ENCODE assay signal across 20 cellular contexts in the genomic region with DNA sequence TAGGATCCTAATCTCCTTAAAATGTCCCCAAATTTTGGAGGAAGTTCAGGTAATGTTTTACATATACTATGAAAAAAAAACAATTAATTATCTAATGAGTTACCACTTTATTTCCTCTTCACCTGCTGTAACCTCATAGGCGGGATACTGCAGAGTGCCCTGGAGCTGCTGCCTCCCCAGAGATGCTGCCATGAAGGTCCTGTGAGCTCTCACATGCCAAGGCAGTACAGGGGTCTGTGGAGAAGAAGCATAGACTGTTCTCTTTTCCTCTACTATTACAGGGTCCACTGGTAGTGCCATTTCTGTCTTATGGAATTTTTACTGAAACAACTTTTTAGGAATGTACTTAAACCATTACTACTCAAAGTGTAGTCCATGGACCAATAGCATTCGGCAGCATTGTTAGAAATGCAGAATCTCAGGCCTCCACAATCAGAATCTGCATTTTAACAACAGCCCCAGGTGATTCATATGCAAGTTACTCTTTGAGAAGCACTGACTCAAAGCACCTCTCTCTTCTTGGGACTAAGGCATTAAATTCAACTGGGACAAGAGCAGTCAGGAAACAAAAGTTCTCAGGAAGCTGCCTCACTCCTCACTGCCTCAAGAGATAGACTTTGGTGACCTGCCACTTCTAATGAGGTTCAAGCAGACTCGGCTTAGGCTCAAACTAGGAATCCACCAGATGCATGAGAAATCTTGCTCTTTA. TPM values are rescaled to one million over a fixed set of nuclear protein-coding genes. Genes with fewer than 3 reads are reported as not detected.
DNase-seq lines count a peak whose midpoint lies in the region; ATAC-seq and TF ChIP-seq lines count a peak whose summit lies in the region.
"Had no signal": no experiment of that assay in that cellular context is flagged by ENCODE, and none has a peak within 500 bp of the region (broad histone marks: within the 10 kb centered on the region; RNA-seq: fewer than 3 reads in every experiment).

No MANE protein-coding gene starts in this region.

- H2AFZ ChIP-seq in H9 (ENCODE audit: low read length) = no peak overlapping the region

- H3K56ac ChIP-seq in H9 (ENCODE audit: insufficient read length, low read depth, low read length) (no peak overlapping the region), mesendoderm (ENCODE audit: low read length) (no peak overlapping the region)

- no peaks in the 10 kb centered on the region for H3K9me3 ChIP-seq in H9 (ENCODE audit: control insufficient read depth, low read depth, low read length)
- H3K9me3 ChIP-seq: BE2C, Caco-2 had no signal

- no peak overlapping the region for H2BK12ac ChIP-seq in H9 (ENCODE audit: insufficient read length, low read depth, low read length)

- no peak overlapping the region for H4K91ac ChIP-seq in H9 (ENCODE audit: insufficient read length, low read depth, low read length)

- H3K4me3 ChIP-seq in mesendoderm (ENCODE audit: low read length) = no peak overlapping the region

- H2BK120ac ChIP-seq in H9 (ENCODE audit: low read depth, low read length, poor library complexity, severe bottlenecking) (no peak overlapping the region), mesendoderm (ENCODE audit: low read depth, low read length) (no peak overlapping the region)

- H3K9me3 Mint-ChIP-seq in H9 (no peaks in the 10 kb centered on the region), WTC11 (no peaks in the 10 kb centered on the region), immature natural killer cell (no peaks in the 10 kb centered on the region)
- H3K9me3 Mint-ChIP-seq: CD8-positive, alpha-beta memory T cell had no signal

- no peaks in the 10 kb centered on the region for H3K36me3 Mint-ChIP-seq in H9 (ENCODE audit: insufficient read depth in 1 of 3, low read depth in 3 of 3)
- H3K36me3 Mint-ChIP-seq in WTC11 = no peaks in the 10 kb centered on the region
- no peaks in the 10 kb centered on the region for H3K36me3 Mint-ChIP-seq in immature natural killer cell
- H3K36me3 Mint-ChIP-seq: CD4-positive, CD25-positive, alpha-beta regulatory T cell; CD8-positive, alpha-beta memory T cell had no signal

- H2BK15ac ChIP-seq in H9 (ENCODE audit: low read depth, low read length) (no peak overlapping the region), mesendoderm (replicated peaks; ENCODE audit: low read depth) (no peak overlapping the region)

- H3K4me1 ChIP-seq in H9 (ENCODE audit: insufficient read depth, low read length) = peaks cover 2% of the 10 kb centered on the region
- no peaks in the 10 kb centered on the region for H3K4me1 ChIP-seq in mesendoderm (ENCODE audit: control insufficient read depth, low read depth, low read length)
- H3K4me1 ChIP-seq: BE2C, Caco-2 had no signal

- no peak overlapping the region for H3K9ac ChIP-seq in H9 (ENCODE audit: extremely low read depth, insufficient read length, low read length)
- no peak overlapping the region for H3K9ac ChIP-seq in mesendoderm (ENCODE audit: low read length)

- H3K36me3 ChIP-seq in mesendoderm (ENCODE audit: control insufficient read depth, insufficient read depth, low read length) = no peaks in the 10 kb centered on the region
- H3K36me3 ChIP-seq: BE2C had no signal

- H4K20me1 ChIP-seq in H9 (ENCODE audit: control insufficient read depth, insufficient read depth, insufficient read length) = no peaks in the 10 kb centered on the region

- H3K27me3 Mint-ChIP-seq in H9 (ENCODE audit: low read depth) = no peaks in the 10 kb centered on the region
- H3K27me3 Mint-ChIP-seq in WTC11 (ENCODE audit: low read depth) = no peaks in the 10 kb centered on the region
- peaks cover 0 to 2% (median 0%) of the 10 kb centered on the region in 3 donors for H3K27me3 Mint-ChIP-seq in immature natural killer cell (ENCODE audit: low read depth in 3 of 3)
- H3K27me3 Mint-ChIP-seq: CD8-positive, alpha-beta memory T cell; IgD-negative memory B cell had no signal

- no peaks in the 10 kb centered on the region for H3K79me1 ChIP-seq in H9 (ENCODE audit: insufficient read depth, low read depth, low read length, poor library complexity, severe bottlenecking)
- no peaks in the 10 kb centered on the region for H3K79me1 ChIP-seq in mesendoderm (ENCODE audit: low read length)

- no peak overlapping the region for H3T11ph ChIP-seq in H9 (ENCODE audit: low read length)

- H3K4me3 Mint-ChIP-seq in H9 = no peak overlapping the region
- no peak overlapping the region for H3K4me3 Mint-ChIP-seq in WTC11
- H3K4me3 Mint-ChIP-seq in immature natural killer cell = no peak overlapping the region
- H3K4me3 Mint-ChIP-seq: CD4-positive, CD25-positive, alpha-beta regulatory T cell; CD8-positive, alpha-beta memory T cell; IgD-negative memory B cell had no signal

- CTCF ChIA-PET in WTC11 (lab: Charles Lee) = interaction anchor here (0.6 to 2.0 kb wide), 5 partner anchors 11 to 34 kb away, joined by 3 to 11 read pairs (median 5); no protein-coding TSS in a partner anchor

- TF ChIP-seq CTCF in H9 (conservative IDR thresholded peaks at IDR 0.05) = no peak
- TF ChIP-seq CTCF in WTC11 (IDR thresholded peaks at IDR 0.05) = no peak

- H2AK5ac ChIP-seq in H9 (ENCODE audit: insufficient read length, low read length) (no peak overlapping the region), mesendoderm (ENCODE audit: low read length) (no peak overlapping the region)

- H3K23ac ChIP-seq in H9 (ENCODE audit: insufficient read length, low read depth, low read length) (no peak overlapping the region), mesendoderm (ENCODE audit: low read length) (no peak overlapping the region)

- H2BK20ac ChIP-seq in H9 (ENCODE audit: low read depth, low read length, poor library complexity, severe bottlenecking) = no peak overlapping the region

- H3K27ac ChIP-seq in H9 (ENCODE audit: insufficient read length, low read depth, low read length) (peak overlapping the region; percentile 8), mesendoderm (ENCODE audit: low read depth, low read length) (no peak overlapping the region)

- POLR2A ChIA-PET in WTC11 (lab: Charles Lee) = no interaction called here

- H4K8ac ChIP-seq in H9 (replicated peaks; ENCODE audit: insufficient read length, low read depth, low read length) (no peak overlapping the region), mesendoderm (ENCODE audit: low read depth, low read length) (no peak overlapping the region)

- H3K27ac Mint-ChIP-seq in H9 (peak overlapping the region in 1 of 3 experiments; percentile 59; a peak in 1 of 7 replicates), WTC11 (peak overlapping the region; percentile 69), immature natural killer cell (no peak overlapping the region)
- H3K27ac Mint-ChIP-seq: CD4-positive, CD25-positive, alpha-beta regulatory T cell; IgD-negative memory B cell had no signal

- H3K79me2 ChIP-seq in H9 (ENCODE audit: insufficient read depth, low read length) (no peaks in the 10 kb centered on the region), mesendoderm (ENCODE audit: control insufficient read depth, insufficient read depth, low read length) (no peaks in the 10 kb centered on the region)

- DNase-seq in H9 = no peak
- DNase-seq in WTC11 (ENCODE audit: low spot score) = no peak
- peak; percentile 49 for DNase-seq in iPS DF 4.7 (ENCODE audit: extremely low read depth, low spot score)
- peak; percentile 22 for DNase-seq in mesendoderm
- no peak for DNase-seq in immature natural killer cell
- DNase-seq in DMS79 treated with DMSO at 0.1 percent for 48 hours (lab: John Stamatoyannopoulos, UW) = no peak
- DNase-seq in NCI-H1092 (lab: John Stamatoyannopoulos, UW) = no peak
- no peak for DNase-seq in COR-L47 (lab: John Stamatoyannopoulos, UW)
- DNase-seq: ACHN; BE2C; C1 segment of cervical spinal cord; Caco-2; CD4-positive, CD25-positive, alpha-beta regulatory T cell; CD8-positive, alpha-beta memory T cell; GF-D8; HCEC 1CT; Karpas-422; KBM-7 had no signal

- no peaks in the 10 kb centered on the region for H3K23me2 ChIP-seq in H9 (ENCODE audit: insufficient read length, low read depth, low read length, poor library complexity, severe bottlenecking)

- H3K18ac ChIP-seq in H9 (ENCODE audit: insufficient read length, low read depth, low read length) (no peak overlapping the region), mesendoderm (ENCODE audit: low read length) (no peak overlapping the region)

- H3K4me1 Mint-ChIP-seq in H9 (peaks cover 24 to 25% of the 10 kb centered on the region in 2 experiments), WTC11 (peaks cover 24% of the 10 kb centered on the region), immature natural killer cell (no peaks in the 10 kb centered on the region)
- H3K4me1 Mint-ChIP-seq: CD4-positive, CD25-positive, alpha-beta regulatory T cell; CD8-positive, alpha-beta memory T cell; IgD-negative memory B cell had no signal

- H3K27me3 ChIP-seq in H9 (ENCODE audit: insufficient read depth, low read length) (no peaks in the 10 kb centered on the region), mesendoderm (ENCODE audit: insufficient read depth, low read length, poor library complexity) (no peaks in the 10 kb centered on the region)
- H3K27me3 ChIP-seq: BE2C had no signal

- H4K5ac ChIP-seq in H9 (ENCODE audit: insufficient read length, low read depth, low read length) (no peak overlapping the region), mesendoderm (ENCODE audit: low read length) (no peak overlapping the region)

- ATAC-seq in WTC11 = peak; percentile 87
- ATAC-seq: HepG2 had no signal

- H2BK5ac ChIP-seq in H9 (ENCODE audit: insufficient read length, low read length) (no peak overlapping the region), mesendoderm (ENCODE audit: low read length) (no peak overlapping the region)

- no peak overlapping the region for H3K4me2 ChIP-seq in H9 (ENCODE audit: insufficient read depth, insufficient read length, low read length)
- no peak overlapping the region for H3K4me2 ChIP-seq in mesendoderm (ENCODE audit: low read length)

- WGBS in H9 (ENCODE audit: extremely low coverage, insufficient read length, low lambda C conversion rate) = no CpG with 5 or more reads among the region's 3 CpGs
- WGBS in mesendoderm (ENCODE audit: extremely low coverage, insufficient coverage, low lambda C conversion rate) = no CpG with 5 or more reads among the region's 3 CpGs

- H3K4ac ChIP-seq in H9 (ENCODE audit: low read depth, low read length) (no peak overlapping the region), mesendoderm (ENCODE audit: low read depth, low read length) (no peak overlapping the region)

- H3K14ac ChIP-seq in H9 (ENCODE audit: insufficient read depth, low read length) = no peak overlapping the region

RNA-seq across cellular contexts. Expression of a gene that starts 30.3 kb away (rescaled TPM):
- total RNA-seq in H9 (2021) (22.7 and 24.7 TPM in 2 replicates), WTC11 (2021) (31.5 to 33.4 TPM (median 33.1 TPM) in 3 replicates)
- 11.0 TPM for polyA plus RNA-seq in mesendoderm (2013, experiment 1 of 2)
- 11.1 TPM for polyA plus RNA-seq in mesendoderm (2013, experiment 2 of 2)
- polyA plus RNA-seq in immature natural killer cell = 1 to 10 TPM in 2 of 3 donors, not detected in 1; 2.4 to 4.4 TPM

Comparison
In these comparisons a context has a peak if more than half of its experiments do, and no peak if none do; other contexts are left out.
1. DNase-seq: peak in iPS DF 4.7 (single experiment) and mesendoderm (single experiment); none in H9 (single experiment), WTC11 (single experiment), immature natural killer cell (0 of 3), DMS79 treated with DMSO at 0.1 percent for 48 hours (single experiment), NCI-H1092 (single experiment) and COR-L47 (single experiment).